Comparison of ENCODE assay signal across 1 cellular context in the genomic region with DNA sequence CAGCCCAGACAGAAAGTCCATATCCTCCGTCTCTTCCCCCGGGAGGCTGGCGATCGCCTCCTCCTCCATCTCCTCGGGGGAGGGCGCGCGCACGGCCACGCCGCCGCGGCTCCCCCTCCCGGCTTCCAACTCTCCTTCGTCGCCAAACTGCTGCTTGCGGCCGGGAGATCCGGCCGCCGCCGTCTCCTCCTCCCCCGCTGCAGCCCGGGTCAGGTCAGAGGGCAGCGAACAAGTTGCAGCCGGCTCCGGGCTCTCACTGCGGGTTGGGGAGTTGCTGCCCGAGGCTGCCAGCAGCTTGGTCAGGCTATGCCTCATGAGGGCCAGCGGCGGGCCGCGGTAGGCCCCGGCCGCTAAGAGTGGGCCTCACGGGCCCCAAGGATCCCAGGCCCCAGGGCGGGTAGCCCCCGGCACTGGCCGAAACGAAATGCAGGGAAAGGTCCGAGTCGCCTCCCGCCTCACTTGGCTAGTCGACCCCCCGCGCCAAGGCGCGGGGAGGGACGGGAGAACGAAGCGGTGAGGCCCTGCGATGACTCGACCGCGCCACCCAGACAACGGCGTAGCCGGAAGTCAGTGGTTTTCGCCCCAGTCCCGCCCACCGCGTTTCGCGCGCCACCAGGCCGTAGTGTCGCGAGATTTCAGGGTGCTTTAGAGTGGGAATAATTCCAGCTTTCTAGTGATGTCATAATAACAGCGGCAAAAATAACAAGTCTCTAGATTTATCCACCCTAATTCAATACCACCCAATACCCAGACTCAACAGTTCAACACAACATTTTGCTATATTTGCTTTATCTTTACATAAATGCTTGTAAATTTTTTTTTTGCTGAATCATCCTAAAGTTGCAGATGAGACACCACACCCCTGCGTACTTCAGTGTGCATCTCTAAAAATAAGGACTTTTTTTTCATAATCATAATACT.
TF ChIP-seq lines count a peak whose summit lies in the region.

A gene with protein sequence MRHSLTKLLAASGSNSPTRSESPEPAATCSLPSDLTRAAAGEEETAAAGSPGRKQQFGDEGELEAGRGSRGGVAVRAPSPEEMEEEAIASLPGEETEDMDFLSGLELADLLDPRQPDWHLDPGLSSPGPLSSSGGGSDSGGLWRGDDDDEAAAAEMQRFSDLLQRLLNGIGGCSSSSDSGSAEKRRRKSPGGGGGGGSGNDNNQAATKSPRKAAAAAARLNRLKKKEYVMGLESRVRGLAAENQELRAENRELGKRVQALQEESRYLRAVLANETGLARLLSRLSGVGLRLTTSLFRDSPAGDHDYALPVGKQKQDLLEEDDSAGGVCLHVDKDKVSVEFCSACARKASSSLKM (minus strand): TSS at position 569 of the 921 bp plus-strand sequence. CDS start 254 bp downstream, at position 315.

TF ChIP-seq in HepG2, 621 proteins besides CTCF, POLR2A, EP300 and RAD21 (continued from another document and continues in another):
- TF ChIP-seq SRF (IDR thresholded peaks at IDR 0.05; ENCODE audit: low read depth, low read length) = no peak
- TF ChIP-seq ATF7 (IDR thresholded peaks at IDR 0.05) = peak; percentile 81
- 0 out of 2 replicates have a peak, but pooled peaks have one; percentile 58 for TF ChIP-seq ATF7 (CRISPR knock-in tag; IDR thresholded peaks at IDR 0.05)
- TF ChIP-seq MYNN (CRISPR knock-in tag; IDR thresholded peaks at IDR 0.05; ENCODE audit: low read depth) = no peak; the same call in 1 of the 2 replicates
- TF ChIP-seq, protein P1, sequence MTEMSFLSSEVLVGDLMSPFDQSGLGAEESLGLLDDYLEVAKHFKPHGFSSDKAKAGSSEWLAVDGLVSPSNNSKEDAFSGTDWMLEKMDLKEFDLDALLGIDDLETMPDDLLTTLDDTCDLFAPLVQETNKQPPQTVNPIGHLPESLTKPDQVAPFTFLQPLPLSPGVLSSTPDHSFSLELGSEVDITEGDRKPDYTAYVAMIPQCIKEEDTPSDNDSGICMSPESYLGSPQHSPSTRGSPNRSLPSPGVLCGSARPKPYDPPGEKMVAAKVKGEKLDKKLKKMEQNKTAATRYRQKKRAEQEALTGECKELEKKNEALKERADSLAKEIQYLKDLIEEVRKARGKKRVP (CRISPR knock-in tag; IDR thresholded peaks at IDR 0.05) = peak in 1 of 2 experiments; percentile 4; a peak in 1 of 4 replicates
- TF ChIP-seq, protein P2, sequence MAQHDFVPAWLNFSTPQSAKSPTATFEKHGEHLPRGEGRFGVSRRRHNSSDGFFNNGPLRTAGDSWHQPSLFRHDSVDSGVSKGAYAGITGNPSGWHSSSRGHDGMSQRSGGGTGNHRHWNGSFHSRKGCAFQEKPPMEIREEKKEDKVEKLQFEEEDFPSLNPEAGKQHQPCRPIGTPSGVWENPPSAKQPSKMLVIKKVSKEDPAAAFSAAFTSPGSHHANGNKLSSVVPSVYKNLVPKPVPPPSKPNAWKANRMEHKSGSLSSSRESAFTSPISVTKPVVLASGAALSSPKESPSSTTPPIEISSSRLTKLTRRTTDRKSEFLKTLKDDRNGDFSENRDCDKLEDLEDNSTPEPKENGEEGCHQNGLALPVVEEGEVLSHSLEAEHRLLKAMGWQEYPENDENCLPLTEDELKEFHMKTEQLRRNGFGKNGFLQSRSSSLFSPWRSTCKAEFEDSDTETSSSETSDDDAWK (CRISPR knock-in tag; IDR thresholded peaks at IDR 0.05) = no peak
- peak; percentile 79 for TF ChIP-seq POGZ (CRISPR knock-in tag; IDR thresholded peaks at IDR 0.05)
- TF ChIP-seq PAF1 (CRISPR knock-in tag; IDR thresholded peaks at IDR 0.05) = no peak
- TF ChIP-seq HNRNPUL1 (IDR thresholded peaks at IDR 0.05; ENCODE audit: low read depth, low read length) = no peak
- peak; percentile 59; the same call in 1 of the 2 replicates for TF ChIP-seq TGIF2 (CRISPR knock-in tag; IDR thresholded peaks at IDR 0.05)
- peak; percentile 22; the same call in 1 of the 2 replicates for TF ChIP-seq TEAD2 (CRISPR knock-in tag; IDR thresholded peaks at IDR 0.05)
- TF ChIP-seq KLF9 (CRISPR knock-in tag; IDR thresholded peaks at IDR 0.05; ENCODE audit: low read depth) = peak; percentile 50; the same call in 1 of the 2 replicates
- TF ChIP-seq SMC3 (IDR thresholded peaks at IDR 0.05; ENCODE audit: low read length) = no peak
- TF ChIP-seq RORA (CRISPR knock-in tag; IDR thresholded peaks at IDR 0.05) = no peak
- TF ChIP-seq ZZZ3 (CRISPR knock-in tag; IDR thresholded peaks at IDR 0.05; ENCODE audit: borderline replicate concordance) = peak; percentile 92; the same call in 1 of the 2 replicates
- TF ChIP-seq NCOA5 (CRISPR knock-in tag; IDR thresholded peaks at IDR 0.05) = no peak
- TF ChIP-seq BRD4 (CRISPR knock-in tag; IDR thresholded peaks at IDR 0.05) = peak; percentile 36; the same call in 1 of the 2 replicates
- TF ChIP-seq ZNF883 (CRISPR knock-in tag; IDR thresholded peaks at IDR 0.05; ENCODE audit: not compliant biosample characterization) = no peak
- TF ChIP-seq KDM6A (CRISPR knock-in tag; IDR thresholded peaks at IDR 0.05; ENCODE audit: low read depth) = no peak
- TF ChIP-seq HNRNPK (IDR thresholded peaks at IDR 0.05; ENCODE audit: low read depth, low read length, poor library complexity, severe bottlenecking) = no peak
- TF ChIP-seq, protein P3, sequence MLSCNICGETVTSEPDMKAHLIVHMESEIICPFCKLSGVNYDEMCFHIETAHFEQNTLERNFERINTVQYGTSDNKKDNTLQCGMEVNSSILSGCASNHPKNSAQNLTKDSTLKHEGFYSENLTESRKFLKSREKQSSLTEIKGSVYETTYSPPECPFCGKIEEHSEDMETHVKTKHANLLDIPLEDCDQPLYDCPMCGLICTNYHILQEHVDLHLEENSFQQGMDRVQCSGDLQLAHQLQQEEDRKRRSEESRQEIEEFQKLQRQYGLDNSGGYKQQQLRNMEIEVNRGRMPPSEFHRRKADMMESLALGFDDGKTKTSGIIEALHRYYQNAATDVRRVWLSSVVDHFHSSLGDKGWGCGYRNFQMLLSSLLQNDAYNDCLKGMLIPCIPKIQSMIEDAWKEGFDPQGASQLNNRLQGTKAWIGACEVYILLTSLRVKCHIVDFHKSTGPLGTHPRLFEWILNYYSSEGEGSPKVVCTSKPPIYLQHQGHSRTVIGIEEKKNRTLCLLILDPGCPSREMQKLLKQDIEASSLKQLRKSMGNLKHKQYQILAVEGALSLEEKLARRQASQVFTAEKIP (CRISPR knock-in tag; IDR thresholded peaks at IDR 0.05; ENCODE audit: borderline replicate concordance) = no peak
- TF ChIP-seq ASH2L (IDR thresholded peaks at IDR 0.05; ENCODE audit: insufficient read length, low read depth, low read length) = peak; percentile 93
- TF ChIP-seq JUNB (CRISPR knock-in tag; IDR thresholded peaks at IDR 0.05; ENCODE audit: borderline replicate concordance) = no peak
- no peak for TF ChIP-seq ZNF644 (CRISPR knock-in tag; IDR thresholded peaks at IDR 0.05; ENCODE audit: low read depth)
- TF ChIP-seq ZNF484 (CRISPR knock-in tag; IDR thresholded peaks at IDR 0.05; ENCODE audit: borderline replicate concordance, low read depth) = no peak
- TF ChIP-seq, protein P4, sequence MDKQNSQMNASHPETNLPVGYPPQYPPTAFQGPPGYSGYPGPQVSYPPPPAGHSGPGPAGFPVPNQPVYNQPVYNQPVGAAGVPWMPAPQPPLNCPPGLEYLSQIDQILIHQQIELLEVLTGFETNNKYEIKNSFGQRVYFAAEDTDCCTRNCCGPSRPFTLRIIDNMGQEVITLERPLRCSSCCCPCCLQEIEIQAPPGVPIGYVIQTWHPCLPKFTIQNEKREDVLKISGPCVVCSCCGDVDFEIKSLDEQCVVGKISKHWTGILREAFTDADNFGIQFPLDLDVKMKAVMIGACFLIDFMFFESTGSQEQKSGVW (CRISPR knock-in tag; IDR thresholded peaks at IDR 0.05; ENCODE audit: borderline replicate concordance) = no peak
- no peak for TF ChIP-seq AGO1 (IDR thresholded peaks at IDR 0.05; ENCODE audit: low read depth, low read length, poor library complexity, severe bottlenecking)
- 0 out of 2 replicates have a peak, but pooled peaks have one; percentile 44 for TF ChIP-seq MEIS1 (CRISPR knock-in tag; IDR thresholded peaks at IDR 0.05; ENCODE audit: borderline replicate concordance)
- TF ChIP-seq KLF13 (CRISPR knock-in tag; IDR thresholded peaks at IDR 0.05) = no peak
- TF ChIP-seq ZKSCAN8 (CRISPR knock-in tag; IDR thresholded peaks at IDR 0.05; ENCODE audit: borderline replicate concordance) = no peak
- TF ChIP-seq MLLT10 (CRISPR knock-in tag; IDR thresholded peaks at IDR 0.05) = 0 out of 2 replicates have a peak, but pooled peaks have one; percentile 54
- no peak for TF ChIP-seq FIP1L1 (IDR thresholded peaks at IDR 0.05; ENCODE audit: borderline replicate concordance, insufficient read depth, low read depth, low read length)
- TF ChIP-seq ZNF296 (CRISPR knock-in tag; conservative IDR thresholded peaks at IDR 0.05) = no peak; the same call in 1 of the 2 replicates
- peak; percentile 70 for TF ChIP-seq ELF4 (CRISPR knock-in tag; IDR thresholded peaks at IDR 0.05; ENCODE audit: borderline replicate concordance)
- TF ChIP-seq, protein P5, sequence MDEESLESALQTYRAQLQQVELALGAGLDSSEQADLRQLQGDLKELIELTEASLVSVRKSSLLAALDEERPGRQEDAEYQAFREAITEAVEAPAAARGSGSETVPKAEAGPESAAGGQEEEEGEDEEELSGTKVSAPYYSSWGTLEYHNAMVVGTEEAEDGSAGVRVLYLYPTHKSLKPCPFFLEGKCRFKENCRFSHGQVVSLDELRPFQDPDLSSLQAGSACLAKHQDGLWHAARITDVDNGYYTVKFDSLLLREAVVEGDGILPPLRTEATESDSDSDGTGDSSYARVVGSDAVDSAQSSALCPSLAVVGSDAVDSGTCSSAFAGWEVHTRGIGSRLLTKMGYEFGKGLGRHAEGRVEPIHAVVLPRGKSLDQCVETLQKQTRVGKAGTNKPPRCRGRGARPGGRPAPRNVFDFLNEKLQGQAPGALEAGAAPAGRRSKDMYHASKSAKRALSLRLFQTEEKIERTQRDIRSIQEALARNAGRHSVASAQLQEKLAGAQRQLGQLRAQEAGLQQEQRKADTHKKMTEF (CRISPR knock-in tag; IDR thresholded peaks at IDR 0.05) = peak; percentile 90
- peak; percentile 82 for TF ChIP-seq DMAP1 (CRISPR knock-in tag; IDR thresholded peaks at IDR 0.05)
- no peak for TF ChIP-seq ZNF83 (CRISPR knock-in tag; IDR thresholded peaks at IDR 0.05; ENCODE audit: borderline replicate concordance)
- TF ChIP-seq ZNF724P (CRISPR knock-in tag; IDR thresholded peaks at IDR 0.05; ENCODE audit: borderline replicate concordance) = peak; percentile 23; the same call in 1 of the 2 replicates
- no peak for TF ChIP-seq ZFP36 (IDR thresholded peaks at IDR 0.05; ENCODE audit: borderline replicate concordance, low read depth, low read length, partially characterized antibody)
- 0 out of 2 replicates have a peak, but pooled peaks have one; percentile 14 for TF ChIP-seq MEF2D (CRISPR knock-in tag; IDR thresholded peaks at IDR 0.05)
- TF ChIP-seq ZNF3 (CRISPR knock-in tag; IDR thresholded peaks at IDR 0.05) = no peak
- TF ChIP-seq ZNF543 (CRISPR knock-in tag; IDR thresholded peaks at IDR 0.05) = peak; percentile 81; the same call in 1 of the 2 replicates
- TF ChIP-seq, protein P6, sequence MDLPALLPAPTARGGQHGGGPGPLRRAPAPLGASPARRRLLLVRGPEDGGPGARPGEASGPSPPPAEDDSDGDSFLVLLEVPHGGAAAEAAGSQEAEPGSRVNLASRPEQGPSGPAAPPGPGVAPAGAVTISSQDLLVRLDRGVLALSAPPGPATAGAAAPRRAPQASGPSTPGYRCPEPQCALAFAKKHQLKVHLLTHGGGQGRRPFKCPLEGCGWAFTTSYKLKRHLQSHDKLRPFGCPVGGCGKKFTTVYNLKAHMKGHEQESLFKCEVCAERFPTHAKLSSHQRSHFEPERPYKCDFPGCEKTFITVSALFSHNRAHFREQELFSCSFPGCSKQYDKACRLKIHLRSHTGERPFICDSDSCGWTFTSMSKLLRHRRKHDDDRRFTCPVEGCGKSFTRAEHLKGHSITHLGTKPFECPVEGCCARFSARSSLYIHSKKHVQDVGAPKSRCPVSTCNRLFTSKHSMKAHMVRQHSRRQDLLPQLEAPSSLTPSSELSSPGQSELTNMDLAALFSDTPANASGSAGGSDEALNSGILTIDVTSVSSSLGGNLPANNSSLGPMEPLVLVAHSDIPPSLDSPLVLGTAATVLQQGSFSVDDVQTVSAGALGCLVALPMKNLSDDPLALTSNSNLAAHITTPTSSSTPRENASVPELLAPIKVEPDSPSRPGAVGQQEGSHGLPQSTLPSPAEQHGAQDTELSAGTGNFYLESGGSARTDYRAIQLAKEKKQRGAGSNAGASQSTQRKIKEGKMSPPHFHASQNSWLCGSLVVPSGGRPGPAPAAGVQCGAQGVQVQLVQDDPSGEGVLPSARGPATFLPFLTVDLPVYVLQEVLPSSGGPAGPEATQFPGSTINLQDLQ (CRISPR knock-in tag; IDR thresholded peaks at IDR 0.05) = no peak
- TF ChIP-seq, protein P7, sequence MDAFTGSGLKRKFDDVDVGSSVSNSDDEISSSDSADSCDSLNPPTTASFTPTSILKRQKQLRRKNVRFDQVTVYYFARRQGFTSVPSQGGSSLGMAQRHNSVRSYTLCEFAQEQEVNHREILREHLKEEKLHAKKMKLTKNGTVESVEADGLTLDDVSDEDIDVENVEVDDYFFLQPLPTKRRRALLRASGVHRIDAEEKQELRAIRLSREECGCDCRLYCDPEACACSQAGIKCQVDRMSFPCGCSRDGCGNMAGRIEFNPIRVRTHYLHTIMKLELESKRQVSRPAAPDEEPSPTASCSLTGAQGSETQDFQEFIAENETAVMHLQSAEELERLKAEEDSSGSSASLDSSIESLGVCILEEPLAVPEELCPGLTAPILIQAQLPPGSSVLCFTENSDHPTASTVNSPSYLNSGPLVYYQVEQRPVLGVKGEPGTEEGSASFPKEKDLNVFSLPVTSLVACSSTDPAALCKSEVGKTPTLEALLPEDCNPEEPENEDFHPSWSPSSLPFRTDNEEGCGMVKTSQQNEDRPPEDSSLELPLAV (CRISPR knock-in tag; conservative IDR thresholded peaks at IDR 0.05; ENCODE audit: low read depth) = no peak
- no peak for TF ChIP-seq GPN1 (CRISPR knock-in tag; IDR thresholded peaks at IDR 0.05; ENCODE audit: borderline replicate concordance)
- TF ChIP-seq CAMTA2 (CRISPR knock-in tag; IDR thresholded peaks at IDR 0.05; ENCODE audit: borderline replicate concordance) = 0 out of 2 replicates have a peak, but pooled peaks have one; percentile 56
- 0 out of 2 replicates have a peak, but pooled peaks have one; percentile 19 for TF ChIP-seq PRMT3 (CRISPR knock-in tag; IDR thresholded peaks at IDR 0.05; ENCODE audit: borderline replicate concordance, low read depth)
- TF ChIP-seq ZNF772 (CRISPR knock-in tag; IDR thresholded peaks at IDR 0.05) = no peak
- TF ChIP-seq ZNF160 (CRISPR knock-in tag; IDR thresholded peaks at IDR 0.05) = peak; percentile 69
- TF ChIP-seq ZNF879 (CRISPR knock-in tag; IDR thresholded peaks at IDR 0.05) = peak; percentile 83; the same call in 1 of the 2 replicates
- 0 out of 2 replicates have a peak, but pooled peaks have one; percentile 24 for TF ChIP-seq ZC3H13 (CRISPR knock-in tag; IDR thresholded peaks at IDR 0.05)
- TF ChIP-seq ZNF749 (CRISPR knock-in tag; IDR thresholded peaks at IDR 0.05; ENCODE audit: borderline replicate concordance) = peak; percentile 81
- no peak for TF ChIP-seq ZNF629 (CRISPR knock-in tag; conservative IDR thresholded peaks at IDR 0.05)
- TF ChIP-seq ZFP37 (CRISPR knock-in tag; IDR thresholded peaks at IDR 0.05; ENCODE audit: borderline replicate concordance) = no peak
- TF ChIP-seq ZNF432 (CRISPR knock-in tag; IDR thresholded peaks at IDR 0.05; ENCODE audit: borderline replicate concordance) = no peak
- peak; percentile 63; the same call in 1 of the 2 replicates for TF ChIP-seq SALL2 (CRISPR knock-in tag; IDR thresholded peaks at IDR 0.05)
- peak; percentile 72; the same call in 1 of the 2 replicates for TF ChIP-seq NKX3-1 (CRISPR knock-in tag; IDR thresholded peaks at IDR 0.05)
